In genomic region chr17:32100971-32101631, GRCh38 we compare ENCODE assay signal across 18 cellular contexts. TPM values are rescaled to one million over a fixed set of nuclear protein-coding genes. Genes with fewer than 3 reads are reported as not detected.
DNase-seq lines count a peak whose midpoint lies in the region; ATAC-seq and TF ChIP-seq lines count a peak whose summit lies in the region.
"Had no signal": no experiment of that assay in that cellular context is flagged by ENCODE, and none has a peak within 500 bp of the region (broad histone marks: within the 10 kb centered on the region; RNA-seq: fewer than 3 reads in every experiment).

No MANE protein-coding gene starts in this region.

- WGBS in H9 (ENCODE audit: extremely low coverage, insufficient read length, low lambda C conversion rate), result no CpG with 5 or more reads among the region's 8 CpGs

- H2BK15ac ChIP-seq in H9 (ENCODE audit: low read depth, low read length), result no peak overlapping the region

- no peak overlapping the region for H3T11ph ChIP-seq in H9 (ENCODE audit: low read length)

- H3K4me3 Mint-ChIP-seq in H9 (no peak overlapping the region), HFFc6 (no peak overlapping the region)
- H3K4me3 Mint-ChIP-seq: activated naive CD8-positive, alpha-beta T cell treated with anti-CD3 and anti-CD28 coated beads, Interleukin-2, amount 10 ng/mL, durations not matched to agents 7 days and 5 days; activated T-cell treated with anti-CD3 and anti-CD28 coated beads, Interleukin-2, amount 50 U/mL, for 24 hours; B cell; mesothelial cell of epicardium had no signal

- H3K56ac ChIP-seq in H9 (ENCODE audit: insufficient read length, low read depth, low read length), result no peak overlapping the region

- H2AFZ ChIP-seq in H9 (ENCODE audit: low read length) (no peak overlapping the region), PC-3 (ENCODE audit: low read length) (no peak overlapping the region), Karpas-422 (ENCODE audit: low read length) (no peak overlapping the region)

- no peak overlapping the region for H3K18ac ChIP-seq in H9 (ENCODE audit: insufficient read length, low read depth, low read length)

- no peak overlapping the region for H2AK5ac ChIP-seq in H9 (ENCODE audit: insufficient read length, low read length)

- H3K27ac Mint-ChIP-seq in H9, result peak overlapping the region in 2 of 3 experiments; percentile 45 to 72; a peak in 5 of 7 replicates
- H3K27ac Mint-ChIP-seq in HFFc6, result no peak overlapping the region
- H3K27ac Mint-ChIP-seq: activated T-cell treated with anti-CD3 and anti-CD28 coated beads, Interleukin-2, amount 50 U/mL, for 24 hours; B cell; mesothelial cell of epicardium had no signal

- no peak overlapping the region for H4K91ac ChIP-seq in H9 (ENCODE audit: insufficient read length, low read depth, low read length)

- H3K27me3 ChIP-seq in H9 (ENCODE audit: insufficient read depth, low read length), result no peaks in the 10 kb centered on the region
- no peaks in the 10 kb centered on the region for H3K27me3 ChIP-seq in PC-3 (ENCODE audit: low read length)
- no peaks in the 10 kb centered on the region for H3K27me3 ChIP-seq in lower lobe of right lung (ENCODE audit: low read depth)
- H3K27me3 ChIP-seq in Karpas-422 (ENCODE audit: low read length), result no peaks in the 10 kb centered on the region
- H3K27me3 ChIP-seq: SJSA1 had no signal

- H3K79me2 ChIP-seq in H9 (ENCODE audit: insufficient read depth, low read length) (no peaks in the 10 kb centered on the region), PC-3 (ENCODE audit: low read length) (no peaks in the 10 kb centered on the region), Karpas-422 (ENCODE audit: low read length) (no peaks in the 10 kb centered on the region)

- H3K4me1 ChIP-seq in H9 (ENCODE audit: insufficient read depth, low read length) (peaks cover 9% of the 10 kb centered on the region; the same call in 1 of the 2 replicates), PC-3 (ENCODE audit: insufficient read depth, low read length) (peaks cover 4% of the 10 kb centered on the region; the same call in 1 of the 2 replicates), lower lobe of right lung (no peaks in the 10 kb centered on the region), Karpas-422 (ENCODE audit: low read length) (no peaks in the 10 kb centered on the region)

- H3K4me2 ChIP-seq in H9 (ENCODE audit: insufficient read depth, insufficient read length, low read length) (no peak overlapping the region), PC-3 (ENCODE audit: low read length) (no peak overlapping the region), Karpas-422 (ENCODE audit: low read depth, low read length, poor library complexity, severe bottlenecking) (no peak overlapping the region)
- H3K4me2 ChIP-seq: smooth muscle cell had no signal

- CTCF ChIA-PET in PC-3 (lab: Charles Lee), result no interaction called here

- H3K36me3 Mint-ChIP-seq in H9 (ENCODE audit: insufficient read depth in 1 of 3, low read depth in 3 of 3) (peaks cover 0 to 5% (median 5%) of the 10 kb centered on the region in 3 experiments; a peak in 1 of 7 replicates), HFFc6 (ENCODE audit: low read depth) (no peaks in the 10 kb centered on the region)
- H3K36me3 Mint-ChIP-seq: activated naive CD8-positive, alpha-beta T cell treated with anti-CD3 and anti-CD28 coated beads, Interleukin-2, amount 10 ng/mL, durations not matched to agents 7 days and 5 days; mesothelial cell of epicardium had no signal

- H2BK5ac ChIP-seq in H9 (ENCODE audit: insufficient read length, low read length), result no peak overlapping the region

- H3K9me3 Mint-ChIP-seq in H9 (no peaks in the 10 kb centered on the region), HFFc6 (no peaks in the 10 kb centered on the region)
- H3K9me3 Mint-ChIP-seq: activated naive CD8-positive, alpha-beta T cell treated with anti-CD3 and anti-CD28 coated beads, Interleukin-2, amount 10 ng/mL, durations not matched to agents 7 days and 5 days; activated T-cell treated with anti-CD3 and anti-CD28 coated beads, Interleukin-2, amount 50 U/mL, for 24 hours; mesothelial cell of epicardium had no signal

- H3K36me3 ChIP-seq in PC-3 (ENCODE audit: low read depth, low read length) (no peaks in the 10 kb centered on the region), lower lobe of right lung (no peaks in the 10 kb centered on the region), Karpas-422 (ENCODE audit: insufficient read depth, low read length) (no peaks in the 10 kb centered on the region)
- H3K36me3 ChIP-seq: SJSA1 had no signal

- H4K20me1 ChIP-seq in H9 (ENCODE audit: control insufficient read depth, insufficient read depth, insufficient read length) (no peaks in the 10 kb centered on the region), PC-3 (ENCODE audit: low read length) (no peaks in the 10 kb centered on the region), Karpas-422 (ENCODE audit: insufficient read depth, low read depth, low read length) (no peaks in the 10 kb centered on the region)

- POLR2A ChIA-PET in PC-3 (lab: Charles Lee; ENCODE audit: unreplicated experiment), result no interaction called here

- no peak overlapping the region for H3K4me3 ChIP-seq in PC-3 (ENCODE audit: low read length)
- H3K4me3 ChIP-seq in lower lobe of right lung, result no peak overlapping the region
- H3K4me3 ChIP-seq in Karpas-422 (ENCODE audit: low read length), result no peak overlapping the region
- H3K4me3 ChIP-seq: SJSA1, smooth muscle cell had no signal

- H2BK12ac ChIP-seq in H9 (ENCODE audit: insufficient read length, low read depth, low read length), result no peak overlapping the region

- DNase-seq in COR-L47 (lab: John Stamatoyannopoulos, UW) (peak; percentile 73), H9 (no peak), PC-3 (peak; percentile 26), lower lobe of right lung (no peak), HFFc6 (no peak), Karpas-422 (no peak), SIG-M5 (lab: John Stamatoyannopoulos, UW) (no peak), NCI-H187 treated with DMSO at 0.1 percent for 48 hours (lab: John Stamatoyannopoulos, UW) (no peak)
- DNase-seq: activated CD4-positive, alpha-beta T cell treated with anti-CD3 and anti-CD28 coated beads for 48 hours; activated naive CD8-positive, alpha-beta T cell treated with anti-CD3 and anti-CD28 coated beads, Interleukin-2, amount 10 ng/mL, durations not matched to agents 7 days and 5 days; activated T-cell treated with anti-CD3 and anti-CD28 coated beads, Interleukin-2, amount 50 U/mL, for 24 hours; NCI-H1694 treated with DMSO at 0.1 percent for 48 hours; stimulated activated naive CD4-positive, alpha-beta T cell treated with Interleukin-2 at 50 U/mL for 16 hours; T1000 had no signal

- H3K9ac ChIP-seq in H9 (ENCODE audit: extremely low read depth, insufficient read length, low read length) (no peak overlapping the region), PC-3 (ENCODE audit: low read length) (no peak overlapping the region), Karpas-422 (ENCODE audit: low read length) (no peak overlapping the region)

- no TSS peak for BruUV-seq in PC-3 (replicated peaks; lab: Mats Ljungman, UMichigan)

- H2BK20ac ChIP-seq in H9 (ENCODE audit: low read depth, low read length, poor library complexity, severe bottlenecking), result no peak overlapping the region

- no peak overlapping the region for H3K23ac ChIP-seq in H9 (ENCODE audit: insufficient read length, low read depth, low read length)

- intact Hi-C loops in PC-3 (cut with micrococcal nuclease) (no loop called here), lower lobe of right lung (cut with DNase I) (no loop called here)

- no peaks in the 10 kb centered on the region for H3K9me3 ChIP-seq in H9 (ENCODE audit: control insufficient read depth, low read depth, low read length)
- no peaks in the 10 kb centered on the region for H3K9me3 ChIP-seq in PC-3 (ENCODE audit: low read length)
- no peaks in the 10 kb centered on the region for H3K9me3 ChIP-seq in lower lobe of right lung
- H3K9me3 ChIP-seq in Karpas-422 (ENCODE audit: low read length), result no peaks in the 10 kb centered on the region
- H3K9me3 ChIP-seq: SJSA1 had no signal

- H3K27me3 Mint-ChIP-seq in H9 (ENCODE audit: low read depth) (no peaks in the 10 kb centered on the region; the same call in 1 of the 2 replicates), HFFc6 (ENCODE audit: insufficient read depth) (peaks cover 7% of the 10 kb centered on the region)
- H3K27me3 Mint-ChIP-seq: activated naive CD8-positive, alpha-beta T cell treated with anti-CD3 and anti-CD28 coated beads, Interleukin-2, amount 10 ng/mL, durations not matched to agents 7 days and 5 days; activated T-cell treated with anti-CD3 and anti-CD28 coated beads, Interleukin-2, amount 50 U/mL, for 24 hours had no signal

- H3K9me2 ChIP-seq in PC-3 (replicated peaks; ENCODE audit: low read length) (no peaks in the 10 kb centered on the region), Karpas-422 (replicated peaks; ENCODE audit: insufficient read depth, low read length) (no peaks in the 10 kb centered on the region)

- H3K4me1 Mint-ChIP-seq in H9, result peaks cover 27 to 31% of the 10 kb centered on the region in 2 experiments
- peaks cover 25% of the 10 kb centered on the region for H3K4me1 Mint-ChIP-seq in HFFc6 (ENCODE audit: low read depth)

- H4K8ac ChIP-seq in H9 (replicated peaks; ENCODE audit: insufficient read length, low read depth, low read length), result no peak overlapping the region

- H3K27ac ChIP-seq in H9 (ENCODE audit: insufficient read length, low read depth, low read length) (no peak overlapping the region), PC-3 (ENCODE audit: low read length) (no peak overlapping the region), lower lobe of right lung (no peak overlapping the region), Karpas-422 (ENCODE audit: low read length) (no peak overlapping the region)
- H3K27ac ChIP-seq: SJSA1 had no signal

- no peaks in the 10 kb centered on the region for H3K23me2 ChIP-seq in H9 (ENCODE audit: insufficient read length, low read depth, low read length, poor library complexity, severe bottlenecking)

- TF ChIP-seq CTCF in H9 (conservative IDR thresholded peaks at IDR 0.05) (no peak), PC-3 (conservative IDR thresholded peaks at IDR 0.05; ENCODE audit: low read depth, low read length) (no peak), lower lobe of right lung (IDR thresholded peaks at IDR 0.05) (no peak), HFFc6 (IDR thresholded peaks at IDR 0.05) (no peak)

- H2BK120ac ChIP-seq in H9 (ENCODE audit: low read depth, low read length, poor library complexity, severe bottlenecking), result no peak overlapping the region

- no peak overlapping the region for H4K5ac ChIP-seq in H9 (ENCODE audit: insufficient read length, low read depth, low read length)

- H3F3A ChIP-seq in PC-3 (ENCODE audit: low read length, unreplicated experiment), result no peaks in the 10 kb centered on the region

- ATAC-seq in PC-3 (peak; percentile 55), lower lobe of right lung (peak; percentile 35 to 80)

- no peaks in the 10 kb centered on the region for H3K79me1 ChIP-seq in H9 (ENCODE audit: insufficient read depth, low read depth, low read length, poor library complexity, severe bottlenecking)

- no peak overlapping the region; the same call in 1 of the 2 replicates for H3K14ac ChIP-seq in H9 (ENCODE audit: insufficient read depth, low read length)

- no peak overlapping the region for H3K4ac ChIP-seq in H9 (ENCODE audit: low read depth, low read length)

RNA-seq across cellular contexts. Expression of gene RHOT1, which starts 41.2 kb away (rescaled TPM):
- total RNA-seq in H9 (2021), result 24.4 and 24.9 TPM in 2 replicates
- total RNA-seq in PC-3 (2014; rRNA removed), result 20.9 and 22.3 TPM in 2 replicates
- 48.6 TPM for total RNA-seq in lower lobe of right lung
- 10 to 100 TPM; 20.8 to 26.8 (median 23.6) TPM for total RNA-seq in HFFc6 (2021; fragmentation: NEBNext Ultra II Directional; extraction: Animal tissue kit (Norgen Biotek cat#: 25700))
- total RNA-seq in Karpas-422 (2014; rRNA removed; shearing (Covaris generic); ENCODE audit: low replicate concordance), result 36.9 and 87.5 TPM in 2 replicates

Comparison
In these comparisons a context has a peak if more than half of its experiments do, and no peak if none do; other contexts are left out.
1. DNase-seq: peak in COR-L47 (single experiment) and PC-3 (single experiment); none in H9 (single experiment), lower lobe of right lung (single experiment), HFFc6 (single experiment), Karpas-422 (single experiment), SIG-M5 (single experiment) and NCI-H187 treated with DMSO at 0.1 percent for 48 hours (single experiment).